Comparison of ENCODE assay signal across 33 cellular contexts in the genomic region with DNA sequence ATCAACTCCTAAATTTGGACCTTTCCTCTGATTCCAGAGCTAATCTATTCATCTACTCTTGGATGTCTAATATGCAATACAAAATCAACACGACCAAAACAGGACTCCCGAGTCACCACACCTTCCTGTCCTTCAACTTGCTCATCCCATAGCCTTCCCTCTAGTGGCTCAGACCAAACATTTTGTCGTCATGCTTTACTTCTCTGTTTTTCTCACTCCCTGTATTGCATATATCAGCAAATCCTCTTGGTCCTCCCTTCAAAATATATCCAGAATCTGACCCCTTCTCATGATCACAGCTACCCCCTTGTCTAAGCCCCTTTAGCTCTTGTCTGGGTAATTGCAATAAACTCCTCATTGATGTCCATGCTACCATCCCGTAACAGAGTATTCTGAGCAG.
"Had no signal": no experiment of that assay in that cellular context is flagged by ENCODE, and none has a peak within 500 bp of the region (broad histone marks: within the 10 kb centered on the region; RNA-seq: fewer than 3 reads in every experiment).

No MANE protein-coding gene starts in this region.

- H3K36me3 ChIP-seq: brain microvascular endothelial cell, neutrophil, ovary, sigmoid colon, stomach, thyroid gland, upper lobe of left lung, vagina, WERI-Rb-1 had no signal

- FAIRE-seq: astrocyte, kidney, small intestine had no signal

- H3K4me1 ChIP-seq: sigmoid colon, stomach, thyroid gland, upper lobe of left lung, vagina had no signal

- H3K27ac ChIP-seq: brain microvascular endothelial cell, neutrophil, ovary, sigmoid colon, stomach, thyroid gland, upper lobe of left lung, vagina, WERI-Rb-1 had no signal

- ATAC-seq: activated CD4-positive, CD25-positive, alpha-beta regulatory T cell treated with anti-CD3 and anti-CD28 coated beads, Interleukin-2, amount 50 U/mL, for 24 hours; esophagus mucosa; left colon; stimulated activated naive B cell treated with anti-CD40 and anti-IgM and Interleukin-4, amounts not matched to agents 10 μg/mL and 1 μg/mL and 100 μg/mL, for 72 hours had no signal

- H3K36me3 Mint-ChIP-seq: activated CD4-positive, alpha-beta memory T cell treated with anti-CD3 and anti-CD28 coated beads for 36 hours; immature natural killer cell; mesothelial cell of epicardium; naive B cell; stimulated activated naive B cell treated with anti-CD40 and anti-IgM and Interleukin-4, amounts not matched to agents 10 μg/mL and 1 μg/mL and 100 μg/mL, for 72 hours had no signal

- DNase-seq: activated CD4-positive, alpha-beta memory T cell treated with anti-CD3 and anti-CD28 coated beads for 36 hours; activated CD4-positive, alpha-beta T cell treated with anti-CD3 and anti-CD28 coated beads, Interleukin-2, amount 10 ng/mL, durations not matched to agents 24 days and 14 days; activated CD8-positive, alpha-beta memory T cell treated with anti-CD3 and anti-CD28 coated beads, Interleukin-2, amount 50 U/mL, for 4 hours; activated gamma-delta T cell; activated naive CD4-positive, alpha-beta T cell treated with anti-CD3 and anti-CD28 coated beads, Interleukin-2, amount 50 U/mL, for 16 hours; activated T-cell treated with anti-CD3 and anti-CD28 coated beads, Interleukin-2, amount 50 U/mL, for 24 hours; amniotic stem cell; brain microvascular endothelial cell; cortex of kidney; foreskin fibroblast; head of caudate nucleus; hypothalamus; immature natural killer cell; kidney; left colon; mammary epithelial cell; naive B cell; nephron progenitor cell; ovary; sigmoid colon; small intestine; stimulated activated naive B cell treated with anti-CD40 and anti-IgM and Interleukin-4, amounts not matched to agents 10 μg/mL and 1 μg/mL and 100 μg/mL, for 72 hours; stomach; thyroid gland; upper lobe of left lung; WERI-Rb-1 had no signal

- H3K9me3 ChIP-seq: neutrophil, ovary, sigmoid colon, stomach, thyroid gland, upper lobe of left lung, vagina had no signal

- H3K9me3 Mint-ChIP-seq: activated CD4-positive, alpha-beta memory T cell treated with anti-CD3 and anti-CD28 coated beads for 36 hours; activated CD4-positive, alpha-beta T cell treated with anti-CD3 and anti-CD28 coated beads, Interleukin-2, amount 10 ng/mL, durations not matched to agents 24 days and 14 days; activated T-cell treated with anti-CD3 and anti-CD28 coated beads, Interleukin-2, amount 50 U/mL, for 24 hours; immature natural killer cell; nephron progenitor cell; stimulated activated naive B cell treated with anti-CD40 and anti-IgM and Interleukin-4, amounts not matched to agents 10 μg/mL and 1 μg/mL and 100 μg/mL, for 72 hours had no signal

- H3K27me3 ChIP-seq: brain microvascular endothelial cell, ovary, sigmoid colon, thyroid gland, upper lobe of left lung, vagina had no signal

- H3K27ac Mint-ChIP-seq: activated CD4-positive, alpha-beta memory T cell treated with anti-CD3 and anti-CD28 coated beads for 36 hours; activated CD4-positive, alpha-beta T cell treated with anti-CD3 and anti-CD28 coated beads, Interleukin-2, amount 10 ng/mL, durations not matched to agents 24 days and 14 days; activated T-cell treated with anti-CD3 and anti-CD28 coated beads, Interleukin-2, amount 50 U/mL, for 24 hours; immature natural killer cell; mesothelial cell of epicardium; naive B cell; nephron progenitor cell; progenitor cell of endocrine pancreas; stimulated activated naive B cell treated with anti-CD40 and anti-IgM and Interleukin-4, amounts not matched to agents 10 μg/mL and 1 μg/mL and 100 μg/mL, for 72 hours had no signal

- H3K4me3 ChIP-seq: ovary, sigmoid colon, stomach, thyroid gland, upper lobe of left lung, vagina had no signal

- H3K4me1 Mint-ChIP-seq: activated CD4-positive, alpha-beta T cell treated with anti-CD3 and anti-CD28 coated beads, Interleukin-2, amount 10 ng/mL, durations not matched to agents 24 days and 14 days; immature natural killer cell; mesothelial cell of epicardium; nephron progenitor cell; stimulated activated naive B cell treated with anti-CD40 and anti-IgM and Interleukin-4, amounts not matched to agents 10 μg/mL and 1 μg/mL and 100 μg/mL, for 72 hours had no signal

- H3K4me3 Mint-ChIP-seq: activated CD4-positive, alpha-beta memory T cell treated with anti-CD3 and anti-CD28 coated beads for 36 hours; activated CD4-positive, alpha-beta T cell treated with anti-CD3 and anti-CD28 coated beads, Interleukin-2, amount 10 ng/mL, durations not matched to agents 24 days and 14 days; activated T-cell treated with anti-CD3 and anti-CD28 coated beads, Interleukin-2, amount 50 U/mL, for 24 hours; immature natural killer cell; mesothelial cell of epicardium; naive B cell; nephron progenitor cell; stimulated activated naive B cell treated with anti-CD40 and anti-IgM and Interleukin-4, amounts not matched to agents 10 μg/mL and 1 μg/mL and 100 μg/mL, for 72 hours had no signal
